ENCODE assay signal across 27 cellular contexts in genomic region chr11:122922893-122923292, GRCh38. TPM values are rescaled to one million over a fixed set of nuclear protein-coding genes. Genes with fewer than 3 reads are reported as not detected.
A peak's percentile ranks its signal among the peaks of the same experiment; 100 is the strongest.
DNase-seq lines count a peak whose midpoint lies in the region; TF ChIP-seq lines count a peak whose summit lies in the region.
"Had no signal": no experiment of that assay in that cellular context is flagged by ENCODE, and none has a peak within 500 bp of the region (broad histone marks: within the 10 kb centered on the region; RNA-seq: fewer than 3 reads in every experiment).

No MANE protein-coding gene starts in this region.

- H2BK12ac ChIP-seq in H9 (ENCODE audit: insufficient read length, low read depth, low read length) = no peak overlapping the region

- no peaks in the 10 kb centered on the region for H3K79me1 ChIP-seq in H9 (ENCODE audit: insufficient read depth, low read depth, low read length, poor library complexity, severe bottlenecking)

- H3K9me3 ChIP-seq in spleen (no peaks in the 10 kb centered on the region), H9 (ENCODE audit: control insufficient read depth, low read depth, low read length) (no peaks in the 10 kb centered on the region)
- H3K9me3 ChIP-seq: A549, Caco-2, Peyer's patch had no signal

- H3K4me2 ChIP-seq in H9 (ENCODE audit: insufficient read depth, insufficient read length, low read length) = no peak overlapping the region
- H3K4me2 ChIP-seq: A549 had no signal

- H4K5ac ChIP-seq in H9 (ENCODE audit: insufficient read length, low read depth, low read length) = no peak overlapping the region

- no peak overlapping the region for H3K18ac ChIP-seq in H9 (ENCODE audit: insufficient read length, low read depth, low read length)

- H2BK20ac ChIP-seq in H9 (ENCODE audit: low read depth, low read length, poor library complexity, severe bottlenecking) = no peak overlapping the region

- no peak overlapping the region for H2AK5ac ChIP-seq in H9 (ENCODE audit: insufficient read length, low read length)

- H3T11ph ChIP-seq in H9 (ENCODE audit: low read length) = no peak overlapping the region

- peaks cover 0 to 7% (median 0%) of the 10 kb centered on the region in 6 donors for H3K36me3 ChIP-seq in spleen
- H3K36me3 ChIP-seq: Peyer's patch had no signal

- no peak overlapping the region for H4K8ac ChIP-seq in H9 (replicated peaks; ENCODE audit: insufficient read length, low read depth, low read length)

- DNase-seq in AG08395 (ENCODE audit: low spot score) (peak; percentile 3), NCI-H69 (lab: John Stamatoyannopoulos, UW) (peak; percentile 25), epithelial cell of proximal tubule (ENCODE audit: low read depth) (peak; percentile 22), renal cortical epithelial cell (ENCODE audit: low read depth) (peak; percentile 15), spleen (no peak), H9 (no peak), SKM-1 (lab: John Stamatoyannopoulos, UW; ENCODE audit: unreplicated experiment) (no peak)
- DNase-seq: C1 segment of cervical spinal cord; Caco-2; CD8-positive, alpha-beta T cell; EL; GF-D8; Kasumi-1; MV-4-11; NCI-H1105; NCI-H146; NCI-H1930; NCI-H446; NCI-H524 treated with DMSO at 0.1 percent for 48 hours; NCI-H82; Peyer's patch; SHP77 treated with DMSO at 0.1 percent for 48 hours had no signal

- no peak overlapping the region for H2BK5ac ChIP-seq in H9 (ENCODE audit: insufficient read length, low read length)

- peaks cover 13% of the 10 kb centered on the region in 2 experiments for H3K4me1 Mint-ChIP-seq in H9

- H3K27me3 Mint-ChIP-seq in H9 (ENCODE audit: low read depth) = peaks cover 10% of the 10 kb centered on the region; the same call in 1 of the 2 replicates

- H3K4me1 ChIP-seq in spleen (no peaks in the 10 kb centered on the region), H9 (ENCODE audit: insufficient read depth, low read length) (no peaks in the 10 kb centered on the region)
- H3K4me1 ChIP-seq: Peyer's patch had no signal

- H3K27me3 ChIP-seq in spleen (replicated peaks in 1 of 7) (no peaks in the 10 kb centered on the region), H9 (ENCODE audit: insufficient read depth, low read length) (no peaks in the 10 kb centered on the region)
- H3K27me3 ChIP-seq: Peyer's patch had no signal

- H3K23ac ChIP-seq in H9 (ENCODE audit: insufficient read length, low read depth, low read length) = no peak overlapping the region

- H3K9ac ChIP-seq in H9 (ENCODE audit: extremely low read depth, insufficient read length, low read length) = no peak overlapping the region

- H2BK120ac ChIP-seq in H9 (ENCODE audit: low read depth, low read length, poor library complexity, severe bottlenecking) = no peak overlapping the region

- H3K4me3 Mint-ChIP-seq in H9 = no peak overlapping the region
- H3K4me3 Mint-ChIP-seq: CD8-positive, alpha-beta T cell had no signal

- 86 to 91% (median 89%) methylated on average over 4 of the region's 4 CpGs for WGBS in spleen, 5 donors
- no CpG with 5 or more reads among the region's 4 CpGs for WGBS in H9 (ENCODE audit: extremely low coverage, insufficient read length, low lambda C conversion rate)

- H2AFZ ChIP-seq in H9 (ENCODE audit: low read length) = no peak overlapping the region

- no peaks in the 10 kb centered on the region for H4K20me1 ChIP-seq in H9 (ENCODE audit: control insufficient read depth, insufficient read depth, insufficient read length)

- no peak overlapping the region for H3K27ac ChIP-seq in spleen
- no peak overlapping the region for H3K27ac ChIP-seq in H9 (ENCODE audit: insufficient read length, low read depth, low read length)
- H3K27ac ChIP-seq: A549, Peyer's patch had no signal

- H3K14ac ChIP-seq in H9 (ENCODE audit: insufficient read depth, low read length) = no peak overlapping the region

- no peaks in the 10 kb centered on the region for H3K36me3 Mint-ChIP-seq in H9 (ENCODE audit: insufficient read depth in 1 of 3, low read depth in 3 of 3)

- no peak overlapping the region for H4K91ac ChIP-seq in H9 (ENCODE audit: insufficient read length, low read depth, low read length)

- H3K4me3 ChIP-seq in epithelial cell of proximal tubule (ENCODE audit: low read depth, low read length) = no peak overlapping the region
- H3K4me3 ChIP-seq in spleen = no peak overlapping the region
- H3K4me3 ChIP-seq: A549, K562, Peyer's patch had no signal

- H3K79me2 ChIP-seq in H9 (ENCODE audit: insufficient read depth, low read length) = no peaks in the 10 kb centered on the region

- TF ChIP-seq CTCF in epithelial cell of proximal tubule (conservative IDR thresholded peaks at IDR 0.05; ENCODE audit: low read depth, low read length) (no peak), spleen (IDR thresholded peaks at IDR 0.05 in 8 of 11, conservative IDR thresholded peaks at IDR 0.05 in 3 of 11) (no peak), H9 (conservative IDR thresholded peaks at IDR 0.05) (no peak)

- H3K23me2 ChIP-seq in H9 (ENCODE audit: insufficient read length, low read depth, low read length, poor library complexity, severe bottlenecking) = no peaks in the 10 kb centered on the region

- no peak overlapping the region for H3K56ac ChIP-seq in H9 (ENCODE audit: insufficient read length, low read depth, low read length)

- no peak for TF ChIP-seq POLR2A in spleen (IDR thresholded peaks at IDR 0.05)

- H3K4ac ChIP-seq in H9 (ENCODE audit: low read depth, low read length) = no peak overlapping the region

- intact Hi-C loops in spleen (cut with DNase I; ENCODE audit: low total_unique reads) = no loop called here

- H3K9me3 Mint-ChIP-seq in H9 = no peaks in the 10 kb centered on the region
- H3K9me3 Mint-ChIP-seq: CD8-positive, alpha-beta T cell had no signal

- H2BK15ac ChIP-seq in H9 (ENCODE audit: low read depth, low read length) = no peak overlapping the region

- no peak overlapping the region for H3K27ac Mint-ChIP-seq in H9
- H3K27ac Mint-ChIP-seq: CD8-positive, alpha-beta T cell had no signal

RNA-seq across cellular contexts. Expression of gene JHY, which starts 40.3 kb away (rescaled TPM):
- total RNA-seq in epithelial cell of proximal tubule (1.2 and 1.7 TPM in 2 replicates), renal cortical epithelial cell (0.52 and 3.4 TPM in 2 replicates), spleen (1 to 10 TPM; 3.8 to 5.6 (median 5.4) TPM), H9 (2021) (0.50 and 0.79 TPM in 2 replicates)
- polyA plus RNA-seq in spleen = 1 to 10 TPM; 1.0 to 1.9 (median 1.7) TPM
- total RNA-seq: K562, OCI-LY7 had no signal
- polyA plus RNA-seq: K562 had no signal

RNA-seq across cellular contexts. Expression of gene BSX, which starts 58.7 kb away (rescaled TPM):
- not detected in 2 replicates for total RNA-seq in epithelial cell of proximal tubule
- total RNA-seq in renal cortical epithelial cell = not detected in 2 replicates
- not detected for total RNA-seq in spleen
- not detected for polyA plus RNA-seq in spleen
- not detected in 2 replicates for total RNA-seq in H9 (2021)
- total RNA-seq: Caco-2; CD8-positive, alpha-beta T cell; HT-29; K562; M059J; OCI-LY7; Peyer's patch had no signal
- polyA plus RNA-seq: A549, K562 had no signal

Comparison
In these comparisons a context has a peak if more than half of its experiments do, and no peak if none do; other contexts are left out.
1. DNase-seq: peak in AG08395 (single experiment), NCI-H69 (single experiment), epithelial cell of proximal tubule (single experiment) and renal cortical epithelial cell (single experiment); none in spleen (single experiment), H9 (single experiment) and SKM-1 (single experiment).